Comparison of ENCODE assay signal across 8 cellular contexts in the genomic region with DNA sequence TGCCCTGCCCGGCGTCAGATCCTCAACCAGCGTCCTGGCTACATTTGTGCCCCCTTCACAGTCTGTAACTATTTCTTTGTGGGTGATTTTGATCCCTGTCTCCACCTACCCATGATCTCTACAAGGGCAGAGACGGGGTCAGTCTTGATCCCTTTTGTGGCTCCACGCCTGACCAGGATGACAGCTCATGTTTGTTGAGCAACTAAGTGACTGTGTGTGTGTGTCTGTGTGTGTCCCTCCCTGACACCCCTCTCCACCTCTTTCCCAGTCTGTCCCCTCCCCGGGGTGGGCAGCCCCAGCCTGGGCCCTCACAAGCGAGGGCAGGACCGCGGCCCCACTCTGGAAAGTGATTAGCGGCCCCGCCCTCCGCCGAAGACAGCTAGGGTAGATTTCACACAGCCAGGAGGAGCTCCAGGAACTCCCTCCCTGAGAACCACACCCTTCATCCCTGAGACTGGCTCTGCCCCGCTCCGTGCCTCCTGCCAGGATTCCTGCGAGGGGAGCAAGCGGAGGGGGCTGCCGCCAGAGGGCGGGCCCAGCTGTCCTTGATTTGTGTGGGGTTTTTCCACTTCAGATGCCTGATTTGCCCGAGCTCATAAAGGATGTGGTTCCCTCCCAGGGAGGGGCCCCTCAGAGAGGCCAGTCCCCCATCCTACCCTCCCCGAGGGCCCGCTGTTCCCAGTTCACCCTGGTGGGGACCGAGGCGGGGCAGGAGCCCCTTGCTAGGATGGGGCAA. TPM values are rescaled to one million over a fixed set of nuclear protein-coding genes. Genes with fewer than 3 reads are reported as not detected.
DNase-seq lines count a peak whose midpoint lies in the region; ATAC-seq lines count a peak whose summit lies in the region.

No MANE protein-coding gene starts in this region.

- H3K27me3 ChIP-seq in BLaER1 (peaks cover 64% of the 10 kb centered on the region), adipocyte (replicated peaks; ENCODE audit: control insufficient read depth, insufficient read depth, low read length) (peaks cover 54% of the 10 kb centered on the region)

- no peak overlapping the region for H3K27ac ChIP-seq in BLaER1

- H3K9me3 ChIP-seq in BLaER1 (no peaks in the 10 kb centered on the region), adipocyte (ENCODE audit: control insufficient read depth, low read length) (no peaks in the 10 kb centered on the region)

- H3K36me3 ChIP-seq in BLaER1 (no peaks in the 10 kb centered on the region), adipocyte (ENCODE audit: control insufficient read depth, insufficient read depth, low read length, severe bottlenecking) (no peaks in the 10 kb centered on the region)

- ATAC-seq in left colon = peak; percentile 89

- H3K4me1 ChIP-seq in BLaER1 (0 out of 2 replicates have a peak, but pooled peaks cover 7% of the 10 kb centered on the region), adipocyte (ENCODE audit: control insufficient read depth, insufficient read depth, low read length) (peaks cover 7% of the 10 kb centered on the region)

- DNase-seq in HK-2 (ENCODE audit: unreplicated experiment) (peak; percentile 33), adipocyte (ENCODE audit: low read depth) (peak; percentile 88), left colon (peak; percentile 56 to 76), GM19238 (ENCODE audit: insufficient read length, low spot score) (no peak), NCI-H1105 treated with DMSO at 0.1 percent for 48 hours (lab: John Stamatoyannopoulos, UW) (no peak)
- no peak for DNase-seq in activated CD8-positive, alpha-beta memory T cell treated with anti-CD3 and anti-CD28 coated beads, Interleukin-2, amount 50 U/mL, for 4 hours
- no peak for DNase-seq in stimulated activated CD4-positive, alpha-beta T cell treated with anti-CD3 and anti-CD28 coated beads, Interleukin-15, amount 100 ng/mL, for 24 hours

- H3K4me3 ChIP-seq in BLaER1 = no peak overlapping the region
- H3K4me3 ChIP-seq in adipocyte (ENCODE audit: low read length) = no peak overlapping the region

- no peak overlapping the region for H3K9ac ChIP-seq in BLaER1
- H3K9ac ChIP-seq in adipocyte (ENCODE audit: low read length) = no peak overlapping the region

- intact Hi-C loops in left colon (cut with DNase I, micrococcal nuclease) = loop anchor here in 1 of 2 donors (5.0 kb wide), 1 partner anchor 61 kb away; no protein-coding TSS in a partner anchor

- H3K4me2 ChIP-seq in BLaER1 = peak overlapping the region; percentile 12; the same call in 1 of the 2 replicates

- H4K20me1 ChIP-seq in BLaER1 = peaks cover 22% of the 10 kb centered on the region; the same call in 1 of the 2 replicates

RNA-seq across cellular contexts. Expression of gene HS3ST6, which starts 5.3 kb away (rescaled TPM):
- 10 to 100 TPM in 1 of 2 donors, under 1 TPM in 1; 0.31 to 11.8 TPM for total RNA-seq in left colon

RNA-seq across cellular contexts. Expression of gene MSRB1, which starts 19.5 kb away (rescaled TPM):
- total RNA-seq in left colon = 10 to 100 TPM; 46.0 to 46.6 TPM

RNA-seq across cellular contexts. Expression of gene RPL3L, which starts 31.0 kb away (rescaled TPM):
- total RNA-seq in left colon = not detected

RNA-seq across cellular contexts. Expression of gene NDUFB10, which starts 35.9 kb away (rescaled TPM):
- total RNA-seq in left colon = 100 to 1,000 TPM; 224 to 273 TPM

RNA-seq across cellular contexts. Expression of gene RPS2, which starts 41.2 kb away (rescaled TPM):
- total RNA-seq in left colon = 1,000 to 10,000 TPM; 1,705 to 1,742 TPM

Comparison
In these comparisons a context has a peak if more than half of its experiments do, and no peak if none do; other contexts are left out.
1. DNase-seq: peak in HK-2 (single experiment), adipocyte (single experiment) and left colon (2 of 2); none in activated CD8-positive, alpha-beta memory T cell treated with anti-CD3 and anti-CD28 coated beads, Interleukin-2, amount 50 U/mL, for 4 hours (single experiment), GM19238 (single experiment), stimulated activated CD4-positive, alpha-beta T cell treated with anti-CD3 and anti-CD28 coated beads, Interleukin-15, amount 100 ng/mL, for 24 hours (single experiment) and NCI-H1105 treated with DMSO at 0.1 percent for 48 hours (single experiment).